In genomic region chr18:79680100-79680879, GRCh38 we compare ENCODE assay signal across 8 cellular contexts. TPM values are rescaled to one million over a fixed set of nuclear protein-coding genes. Genes with fewer than 3 reads are reported as not detected.
DNase-seq lines count a peak whose midpoint lies in the region; ATAC-seq and TF ChIP-seq lines count a peak whose summit lies in the region.

No MANE protein-coding gene starts in this region.

- 6 to 9% methylated on average over 19 to 44 of the region's 54 CpGs for WGBS in testis, 2 donors

- peak; percentile 0 for ATAC-seq in GM19438 (IDR thresholded peaks at IDR 0.05; ENCODE audit: low read depth, unreplicated experiment)

- no peaks in the 10 kb centered on the region for H3K36me3 ChIP-seq in testis (ENCODE audit: low read depth, missing control alignments)

- H3K9me3 ChIP-seq in testis = no peaks in the 10 kb centered on the region

- no peaks in the 10 kb centered on the region for H3K9me3 Mint-ChIP-seq in dendritic cell treated with granulocyte-macrophage colony-stimulating factor and Interleukin-4, amounts not matched to agents 40 ng/mL and 50 ng/mL, for 4 days

- peak; percentile 44 for DNase-seq in HuH-7 (ENCODE audit: low spot score)
- DNase-seq in T-helper 9 cell = peak; percentile 16
- peak; percentile 86 for DNase-seq in mesenteric fat pad (ENCODE audit: low spot score)
- DNase-seq in testis = peak; percentile 60
- DNase-seq in COR-L47 (lab: John Stamatoyannopoulos, UW) = no peak

- peak overlapping the region; percentile 90 for H3K4me3 Mint-ChIP-seq in dendritic cell treated with granulocyte-macrophage colony-stimulating factor and Interleukin-4, amounts not matched to agents 40 ng/mL and 50 ng/mL, for 4 days

- intact Hi-C loops in dendritic cell treated with granulocyte-macrophage colony-stimulating factor and Interleukin-4, amounts not matched to agents 40 ng/mL and 50 ng/mL, for 4 days (cut with micrococcal nuclease) = no loop called here
- intact Hi-C loops in testis (cut with DNase I; ENCODE audit: low total_unique reads) = no loop called here

- H3K4me3 ChIP-seq in testis = peak overlapping the region; percentile 97 to 99

- H3K27ac ChIP-seq in C4-2B = peak overlapping the region; percentile 98
- H3K27ac ChIP-seq in testis = peak overlapping the region; percentile 1 to 100

- no peak; the same call in 1 of the 2 replicates for TF ChIP-seq CTCF in C4-2B (conservative IDR thresholded peaks at IDR 0.05)
- no peak for TF ChIP-seq CTCF in testis (IDR thresholded peaks at IDR 0.05)

- H3K4me1 Mint-ChIP-seq in dendritic cell treated with granulocyte-macrophage colony-stimulating factor and Interleukin-4, amounts not matched to agents 40 ng/mL and 50 ng/mL, for 4 days (ENCODE audit: low read depth) = peaks cover 56% of the 10 kb centered on the region

- peaks cover 16% of the 10 kb centered on the region for H3K4me1 ChIP-seq in testis

- H3K27me3 ChIP-seq in testis = no peaks in the 10 kb centered on the region

- no peak for TF ChIP-seq POLR2A in testis (IDR thresholded peaks at IDR 0.05)

- H3K27me3 Mint-ChIP-seq in dendritic cell treated with granulocyte-macrophage colony-stimulating factor and Interleukin-4, amounts not matched to agents 40 ng/mL and 50 ng/mL, for 4 days = no peaks in the 10 kb centered on the region

- peak overlapping the region; percentile 97 for H3K27ac Mint-ChIP-seq in dendritic cell treated with granulocyte-macrophage colony-stimulating factor and Interleukin-4, amounts not matched to agents 40 ng/mL and 50 ng/mL, for 4 days

- peaks cover 77% of the 10 kb centered on the region for H3K36me3 Mint-ChIP-seq in dendritic cell treated with granulocyte-macrophage colony-stimulating factor and Interleukin-4, amounts not matched to agents 40 ng/mL and 50 ng/mL, for 4 days (ENCODE audit: low read depth)

RNA-seq across cellular contexts. Expression of gene CTDP1, which starts 0.7 kb away (rescaled TPM):
- total RNA-seq in mesenteric fat pad (20.8 TPM), testis (10 to 100 TPM; 41.0 to 47.2 TPM)
- 51.0 TPM for polyA plus RNA-seq in testis (ENCODE audit: insufficient read depth, low read depth, low replicate concordance)
